Comparison of ENCODE assay signal across 9 cellular contexts in genomic region chr17:9522074-9522473, GRCh38. TPM values are rescaled to one million over a fixed set of nuclear protein-coding genes. Genes with fewer than 3 reads are reported as not detected.
A peak's percentile ranks its signal among the peaks of the same experiment; 100 is the strongest.
DNase-seq lines count a peak whose midpoint lies in the region; ATAC-seq and TF ChIP-seq lines count a peak whose summit lies in the region.
"Had no signal": no experiment of that assay in that cellular context is flagged by ENCODE, and none has a peak within 500 bp of the region (broad histone marks: within the 10 kb centered on the region; RNA-seq: fewer than 3 reads in every experiment).

No MANE protein-coding gene starts in this region.

- H3K9me3 ChIP-seq in right cardiac atrium (ENCODE audit: control insufficient read depth, low read length) (no peaks in the 10 kb centered on the region), spleen (no peaks in the 10 kb centered on the region)
- H3K9me3 ChIP-seq: BLaER1 treated with 17β-estradiol and CSF1 and Interleukin-3, amounts not matched to agents 10 nM and 100 nM had no signal

- H3K36me3 ChIP-seq in spleen: peaks cover 0 to 6% (median 0%) of the 10 kb centered on the region in 6 donors
- H3K36me3 ChIP-seq: BLaER1 treated with 17β-estradiol and CSF1 and Interleukin-3, amounts not matched to agents 10 nM and 100 nM had no signal

- H3K4me3 ChIP-seq in right cardiac atrium (ENCODE audit: low read length) (no peak overlapping the region), spleen (no peak overlapping the region)
- H3K4me3 ChIP-seq: BLaER1 treated with 17β-estradiol and CSF1 and Interleukin-3, amounts not matched to agents 10 nM and 100 nM had no signal

- WGBS in right cardiac atrium: 47% methylated on average over 4 of the region's 4 CpGs
- 53 to 78% (median 60%) methylated on average over 4 of the region's 4 CpGs for WGBS in spleen, 5 donors

- TF ChIP-seq CTCF in LNCAP (IDR thresholded peaks at IDR 0.05) (peak; percentile 56), VCaP (conservative IDR thresholded peaks at IDR 0.05) (peak; percentile 66), spleen (IDR thresholded peaks at IDR 0.05 in 8 of 11, conservative IDR thresholded peaks at IDR 0.05 in 3 of 11) (peak in 9 of 11 experiments; percentile 10 to 67 (median 36))

- ATAC-seq in right cardiac atrium (peak; percentile 66 to 82), GM21367 (IDR thresholded peaks at IDR 0.05; ENCODE audit: unreplicated experiment) (no peak), GM21360 (IDR thresholded peaks at IDR 0.05; ENCODE audit: unreplicated experiment) (no peak)

- H3K27ac ChIP-seq in VCaP (no peak overlapping the region), right cardiac atrium (ENCODE audit: low read length) (no peak overlapping the region), spleen (no peak overlapping the region)
- H3K27ac ChIP-seq: BLaER1 treated with 17β-estradiol and CSF1 and Interleukin-3, amounts not matched to agents 10 nM and 100 nM had no signal

- intact Hi-C loops in right cardiac atrium (cut with DNase I) (loop anchor here (5.0 to 10.0 kb wide), 3 partner anchors 227 to 530 kb away; no protein-coding TSS in a partner anchor), spleen (cut with DNase I; ENCODE audit: low total_unique reads) (loop anchor here (5.0 to 10.0 kb wide), 2 partner anchors 120 to 527 kb away; no protein-coding TSS in a partner anchor)

- H3K4me1 ChIP-seq in right cardiac atrium (ENCODE audit: control insufficient read depth, insufficient read depth, low read length) (no peaks in the 10 kb centered on the region), spleen (peaks cover 0 to 15% (median 0%) of the 10 kb centered on the region in 6 donors)

- DNase-seq in NCI-H1417 (lab: John Stamatoyannopoulos, UW): peak in 2 of 3 experiments; percentile 7 to 64
- no peak for DNase-seq in NCI-H1417 treated with DMSO at 0.1 percent for 48 hours (lab: John Stamatoyannopoulos, UW)
- DNase-seq in right cardiac atrium: no peak
- DNase-seq in spleen: no peak

- no peak for TF ChIP-seq POLR2A in spleen (IDR thresholded peaks at IDR 0.05)

- H3K27me3 ChIP-seq in right cardiac atrium (ENCODE audit: control insufficient read depth, insufficient read depth) (no peaks in the 10 kb centered on the region), spleen (replicated peaks in 1 of 7) (no peaks in the 10 kb centered on the region)
- H3K27me3 ChIP-seq: BLaER1 treated with 17β-estradiol and CSF1 and Interleukin-3, amounts not matched to agents 10 nM and 100 nM had no signal

RNA-seq across cellular contexts. Expression of gene STX8, which starts 53.5 kb away (rescaled TPM):
- total RNA-seq in right cardiac atrium (10 to 100 TPM; 54.4 to 68.3 (median 63.1) TPM), spleen (10 to 100 TPM; 37.3 to 59.8 (median 47.4) TPM)
- polyA plus RNA-seq in right cardiac atrium (61.9 TPM), spleen (10 to 100 TPM; 41.6 to 54.7 (median 50.4) TPM)

RNA-seq across cellular contexts. Expression of gene CFAP52, which starts 54.4 kb away (rescaled TPM):
- under 1 TPM in 1 of 4 donors, not detected in 3; 0.49 TPM for total RNA-seq in right cardiac atrium
- not detected for polyA plus RNA-seq in right cardiac atrium
- not detected for total RNA-seq in spleen
- polyA plus RNA-seq in spleen: not detected

Comparison
In these comparisons a context has a peak if more than half of its experiments do, and no peak if none do; other contexts are left out.
1. DNase-seq: peak in NCI-H1417 (2 of 3); none in NCI-H1417 treated with DMSO at 0.1 percent for 48 hours (single experiment), right cardiac atrium (0 of 3) and spleen (single experiment).
2. ATAC-seq: peak in right cardiac atrium (2 of 2); none in GM21367 (single experiment) and GM21360 (single experiment).
3. Peak in every context shown above with its lines, with median percentiles within 50 percentile points of each other: CTCF ChIP-seq.